In the genomic region with DNA sequence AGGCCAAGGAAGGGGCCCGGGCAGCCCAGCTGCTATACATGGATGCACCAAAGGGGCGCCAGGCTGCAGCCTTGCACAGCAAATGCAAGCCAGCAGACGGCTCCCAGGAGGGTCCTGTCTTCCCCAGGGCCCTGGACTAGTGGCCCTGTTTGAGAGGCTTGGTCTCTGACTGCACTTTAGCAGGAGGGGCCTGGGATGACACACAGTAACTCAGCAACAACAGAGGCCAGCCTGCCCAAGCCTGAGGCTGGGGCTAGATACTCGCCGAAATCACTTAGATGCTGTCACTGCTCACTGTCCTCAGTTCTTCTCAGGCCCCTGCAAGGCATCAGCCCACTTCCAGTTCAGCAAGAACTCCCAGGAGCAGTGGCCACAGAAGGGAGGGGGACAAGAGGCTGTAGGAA, we compare ENCODE assay signal across 8 cellular contexts.
A peak's percentile ranks its signal among the peaks of the same experiment; 100 is the strongest.
DNase-seq lines count a peak whose midpoint lies in the region; ATAC-seq, FAIRE-seq and TF ChIP-seq lines count a peak whose summit lies in the region.

No MANE protein-coding gene starts in this region.

- H3K79me2 ChIP-seq in ACC112 (ENCODE audit: control insufficient read depth, insufficient read depth, low read length, unreplicated experiment): peaks cover 27% of the 10 kb centered on the region
- no peaks in the 10 kb centered on the region for H3K79me2 ChIP-seq in K562 (ENCODE audit: control insufficient read depth, insufficient read depth, low read length)

- H3K36me3 ChIP-seq in ACC112 (ENCODE audit: insufficient read depth, low read length) (peaks cover 70% of the 10 kb centered on the region), HEK293 (ENCODE audit: control insufficient read depth in 2 of 2, insufficient read depth in 1 of 2, low read length in 2 of 2) (peaks cover 0 to 36% of the 10 kb centered on the region in 2 experiments; a peak in 1 of 3 replicates), K562 (ENCODE audit: control insufficient read depth, insufficient read depth, low read length) (peaks cover 52% of the 10 kb centered on the region; the same call in 2 of the 3 replicates), left lung (peaks cover 0 to 49% of the 10 kb centered on the region in 2 donors)

- H3K27ac ChIP-seq in ACC112 (ENCODE audit: low read depth, low read length) (peak overlapping the region; percentile 89), HEK293 (ENCODE audit: extremely low read depth, low read depth, low read length) (peak overlapping the region; percentile 65), K562 (ENCODE audit: extremely low read depth, low read depth, low read length) (peak overlapping the region; percentile 24), left lung (peak overlapping the region; percentile 53 to 77)

- TF ChIP-seq RAD21 in K562 (CRISPR knock-in tag; conservative IDR thresholded peaks at IDR 0.05 in 1 of 2, IDR thresholded peaks at IDR 0.05 in 1 of 2): peak in 1 of 2 experiments; percentile 45; a peak in 2 of 4 replicates

- no peaks in the 10 kb centered on the region for H4K20me1 ChIP-seq in K562 (replicated peaks; ENCODE audit: control insufficient read depth, insufficient read depth, low read length)

- no peak for FAIRE-seq in K562 (lab: Jason Lieb, UNC)

- H3K9ac ChIP-seq in K562 (ENCODE audit: insufficient read depth in 1 of 2, low read depth in 2 of 2, low read length in 2 of 2): peak overlapping the region; percentile 50 to 87; a peak in 3 of 4 replicates

- peak overlapping the region; percentile 61; the same call in 1 of the 2 replicates for H3K4me2 ChIP-seq in K562 (ENCODE audit: insufficient read depth, low read length)

- DNase-seq in K562 (ENCODE audit: extremely low read depth in 1 of 4, low spot score in 3 of 4): peak; percentile 26 to 45 (median 34)
- no peak for DNase-seq in left lung
- DNase-seq in left lobe of liver (ENCODE audit: low spot score): no peak
- DNase-seq in NCI-H526 treated with DMSO at 0.1 percent for 48 hours (lab: John Stamatoyannopoulos, UW): no peak
- no peak for DNase-seq in activated CD4-positive, alpha-beta T cell treated with anti-CD3 and anti-CD28 coated beads for 4 hours

- H3K4me3 ChIP-seq in ACC112 (ENCODE audit: low read depth, low read length) (no peak overlapping the region), HEK293 (ENCODE audit: low read depth, low read length) (no peak overlapping the region), K562 (no peak overlapping the region), left lung (no peak overlapping the region)

- no peak for TF ChIP-seq EP300 in K562 (IDR thresholded peaks at IDR 0.05; ENCODE audit: low read length)

- H3K9me3 ChIP-seq in HEK293 (ENCODE audit: control insufficient read depth, insufficient read depth, low read depth, low read length) (no peaks in the 10 kb centered on the region), K562 (replicated peaks; ENCODE audit: control insufficient read depth, insufficient read depth, low read depth, low read length) (no peaks in the 10 kb centered on the region), left lung (no peaks in the 10 kb centered on the region)

- no peak for TF ChIP-seq CTCF in HEK293 (tag by site-specific recombination; IDR thresholded peaks at IDR 0.05)
- TF ChIP-seq CTCF in K562 (IDR thresholded peaks at IDR 0.05 in 2 of 3, conservative IDR thresholded peaks at IDR 0.05 in 1 of 3; ENCODE audit: insufficient read depth in 2 of 3, low read depth in 1 of 3, low read length in 3 of 3): peak; percentile 31 to 47 (median 40); a peak in 4 of 6 replicates
- no peak for TF ChIP-seq CTCF in left lung (IDR thresholded peaks at IDR 0.05)

- peaks cover 69% of the 10 kb centered on the region for H3K4me1 ChIP-seq in ACC112 (ENCODE audit: control insufficient read depth, insufficient read depth, low read length, unreplicated experiment)
- H3K4me1 ChIP-seq in HEK293 (ENCODE audit: control insufficient read depth, insufficient read depth, low read length): peaks cover 8% of the 10 kb centered on the region
- H3K4me1 ChIP-seq in K562 (replicated peaks in 1 of 2; ENCODE audit: control insufficient read depth in 2 of 2, insufficient read depth in 2 of 2, low read length in 2 of 2): peaks cover 31 to 49% of the 10 kb centered on the region in 2 experiments
- peaks cover 12 to 31% of the 10 kb centered on the region in 2 donors for H3K4me1 ChIP-seq in left lung

- H3K27me3 ChIP-seq in ACC112 (ENCODE audit: insufficient read depth, low read length): no peaks in the 10 kb centered on the region
- H3K27me3 ChIP-seq in K562 (ENCODE audit: control insufficient read depth in 2 of 2, insufficient read depth in 2 of 2, low read length in 2 of 2): no peaks in the 10 kb centered on the region
- no peaks in the 10 kb centered on the region for H3K27me3 ChIP-seq in left lung

- no peak overlapping the region for H2AFZ ChIP-seq in ACC112 (ENCODE audit: low read length, unreplicated experiment)
- peak overlapping the region; percentile 71; the same call in 1 of the 2 replicates for H2AFZ ChIP-seq in K562 (ENCODE audit: low read depth, low read length)

- in situ Hi-C loops in K562 (cut with MboI): no loop called here

- H3K9me1 ChIP-seq in K562 (ENCODE audit: control insufficient read depth, insufficient read depth, low read length): no peaks in the 10 kb centered on the region

- 82% methylated on average over 4 of the region's 5 CpGs for WGBS in K562 (ENCODE audit: insufficient coverage, low coverage, missing lambda C conversion rate)

- ATAC-seq in K562 (peak; percentile 48), left lung (no peak), HG03097 (IDR thresholded peaks at IDR 0.05; ENCODE audit: low FRiP score, unreplicated experiment) (no peak), left lobe of liver (no peak)

- intact Hi-C loops in K562 (cut with micrococcal nuclease) (loop anchor here (5.0 kb wide), 2 partner anchors 94 to 159 kb away; no protein-coding TSS in a partner anchor), left lung (cut with DNase I) (loop anchor here in 1 of 2 donors (5.0 kb wide), 1 partner anchor 74 kb away; a partner anchor contains a TSS)

- no peak for TF ChIP-seq POLR2A in K562 (conservative IDR thresholded peaks at IDR 0.05)

- POLR2A ChIA-PET in HEK293 (lab: Yijun Ruan, JAX) (interaction anchor here (0.6 to 1.9 kb wide), 8 partner anchors 8 to 82 kb away, joined by 3 to 17 read pairs (median 3); no protein-coding TSS in a partner anchor), K562 (lab: Yijun Ruan, JAX) (interaction anchor here (0.7 to 1.5 kb wide), 7 partner anchors 9 to 607 kb away, joined by 3 to 5 read pairs (median 4); no protein-coding TSS in a partner anchor)

- CTCF ChIA-PET in HEK293 (lab: Yijun Ruan, JAX): interaction anchor here (0.9 to 2.7 kb wide), 8 partner anchors 45 to 159 kb away, joined by 3 to 15 read pairs (median 5); no protein-coding TSS in a partner anchor
- CTCF ChIA-PET in K562 (lab: Yijun Ruan, JAX; ENCODE audit: low intra/inter-chr PET ratio): no interaction called here

- no TSS peak for BruUV-seq in K562 (replicated peaks; lab: Mats Ljungman, UMichigan)

TF ChIP-seq in HEK293, 187 proteins besides CTCF, POLR2A, EP300 and RAD21 (continues in another document):
- TF ChIP-seq ZFP41 (tag by site-specific recombination; IDR thresholded peaks at IDR 0.05; ENCODE audit: borderline replicate concordance): no peak
- TF ChIP-seq SCRT1 (tag by site-specific recombination; IDR thresholded peaks at IDR 0.05; ENCODE audit: borderline replicate concordance): no peak
- TF ChIP-seq ZNF132 (tag by site-specific recombination; IDR thresholded peaks at IDR 0.05; ENCODE audit: borderline replicate concordance): no peak
- no peak for TF ChIP-seq ZNF174 (tag by site-specific recombination; IDR thresholded peaks at IDR 0.05)

TF ChIP-seq in K562, 482 proteins besides CTCF, POLR2A, EP300 and RAD21:
- TF ChIP-seq SMARCB1 (IDR thresholded peaks at IDR 0.05; ENCODE audit: insufficient read length, low read depth) (no peak), KAT7 (CRISPR knock-in tag; IDR thresholded peaks at IDR 0.05; ENCODE audit: borderline replicate concordance) (peak; percentile 52)

Comparison
In these comparisons a context has a peak if more than half of its experiments do, and no peak if none do; other contexts are left out.
1. H3K27ac ChIP-seq: peak in every context shown above with its lines; median percentile 89 in ACC112; 65 in HEK293; 65 in left lung; 24 in K562.
2. CTCF ChIP-seq: peak in K562 (3 of 3); none in HEK293 (single experiment) and left lung (0 of 2).
3. DNase-seq: peak in K562 (4 of 4); none in left lung (0 of 2), left lobe of liver (single experiment), NCI-H526 treated with DMSO at 0.1 percent for 48 hours (single experiment) and activated CD4-positive, alpha-beta T cell treated with anti-CD3 and anti-CD28 coated beads for 4 hours (0 of 2).